In the genomic region with DNA sequence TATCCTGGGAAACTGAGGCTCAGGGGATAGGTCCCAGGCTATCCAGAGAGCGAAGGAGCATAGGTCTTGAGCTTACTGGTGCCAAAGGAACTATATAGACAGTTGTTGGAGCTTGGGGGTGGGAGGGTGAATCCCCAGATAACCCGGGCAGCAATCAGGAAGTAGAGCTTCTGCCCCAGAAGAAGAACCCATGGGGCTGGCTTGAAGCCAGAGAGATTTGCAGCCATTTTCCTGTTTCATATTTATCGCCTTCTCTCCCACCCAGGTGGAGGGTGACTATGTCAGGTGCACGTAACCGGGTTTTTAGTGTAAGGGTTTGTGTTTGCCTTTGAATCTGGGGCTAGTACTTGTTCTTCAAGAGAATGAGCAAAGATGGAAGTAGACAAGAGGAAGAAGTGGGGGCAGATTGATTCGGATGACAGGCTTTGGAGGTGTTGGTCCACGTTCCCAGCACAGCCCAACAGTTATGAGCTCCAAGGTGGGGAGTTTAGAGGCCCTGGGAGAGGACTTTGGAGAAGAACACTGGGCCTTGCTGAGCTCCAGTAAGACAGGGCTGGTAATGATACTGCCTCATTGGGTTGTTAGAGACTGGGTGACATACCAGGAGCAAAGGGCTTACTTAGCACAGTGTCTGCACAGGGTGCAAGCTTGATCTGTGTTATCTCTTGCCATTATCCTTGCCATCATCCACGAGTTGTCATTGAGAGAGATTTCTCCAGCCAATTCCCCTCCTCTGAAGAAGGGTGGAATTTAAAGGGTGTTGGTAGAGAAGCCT, we compare ENCODE assay signal across 10 cellular contexts.
A peak's percentile ranks its signal among the peaks of the same experiment; 100 is the strongest.
DNase-seq lines count a peak whose midpoint lies in the region; ATAC-seq, FAIRE-seq and TF ChIP-seq lines count a peak whose summit lies in the region.
"Had no signal": no experiment of that assay in that cellular context is flagged by ENCODE, and none has a peak within 500 bp of the region (broad histone marks: within the 10 kb centered on the region; RNA-seq: fewer than 3 reads in every experiment).

No MANE protein-coding gene starts in this region.

- no peaks in the 10 kb centered on the region for H3K27me3 Mint-ChIP-seq in T-helper 1 cell treated with Interleukin-12 subunit alpha and Interleukin-12 subunit beta and Interleukin-4 antibody, amounts not matched to agents 30 μg/mL and 1 μg/mL, for 36 hours (ENCODE audit: low read depth)

- DNase-seq in CD1c-positive myeloid dendritic cell (ENCODE audit: extremely low spot score) (peak; percentile 70), GM18507 (ENCODE audit: extremely low spot score, insufficient read length, low read depth) (no peak), GM10248 (ENCODE audit: extremely low spot score) (no peak)
- DNase-seq: NCI-H2227 treated with DMSO at 0.1 percent for 48 hours had no signal

- H3K27ac Mint-ChIP-seq in T-helper 1 cell treated with Interleukin-12 subunit alpha and Interleukin-12 subunit beta and Interleukin-4 antibody, amounts not matched to agents 30 μg/mL and 1 μg/mL, for 36 hours: peak overlapping the region; percentile 97
- H3K27ac Mint-ChIP-seq: neural progenitor cell had no signal

- CTCF ChIA-PET in GM10248 (lab: Yijun Ruan, JAX): interaction anchor here (0.7 to 3.6 kb wide), 12 partner anchors 7 to 356 kb away, joined by 3 to 20 read pairs (median 8); no protein-coding TSS in a partner anchor

- H3K27me3 ChIP-seq in layer of hippocampus (ENCODE audit: control insufficient read depth, insufficient read depth, low read length): no peaks in the 10 kb centered on the region
- H3K27me3 ChIP-seq: neural progenitor cell had no signal

- no peak for TF ChIP-seq CTCF in GM10248 (IDR thresholded peaks at IDR 0.05; ENCODE audit: control extremely low read depth, extremely low read depth, low read depth, missing control alignments)

- POLR2A ChIA-PET in GM10248 (lab: Yijun Ruan, JAX): no interaction called here

- peak; percentile 66 for FAIRE-seq in GM18507 (lab: Jason Lieb, UNC)

- H3K4me3 Mint-ChIP-seq in T-helper 1 cell treated with Interleukin-12 subunit alpha and Interleukin-12 subunit beta and Interleukin-4 antibody, amounts not matched to agents 30 μg/mL and 1 μg/mL, for 36 hours: peak overlapping the region; percentile 78
- H3K4me3 Mint-ChIP-seq: neural progenitor cell had no signal

- ATAC-seq in GM18909 (IDR thresholded peaks at IDR 0.05; ENCODE audit: poor library complexity, unreplicated experiment) (no peak), GM18907 (IDR thresholded peaks at IDR 0.05; ENCODE audit: unreplicated experiment) (no peak), GM21529 (IDR thresholded peaks at IDR 0.05; ENCODE audit: unreplicated experiment) (no peak)

- peak overlapping the region; percentile 43 for H3K27ac ChIP-seq in layer of hippocampus (ENCODE audit: low read depth, low read length)
- H3K27ac ChIP-seq: neural progenitor cell had no signal

- peaks cover 64% of the 10 kb centered on the region for H3K4me1 Mint-ChIP-seq in T-helper 1 cell treated with Interleukin-12 subunit alpha and Interleukin-12 subunit beta and Interleukin-4 antibody, amounts not matched to agents 30 μg/mL and 1 μg/mL, for 36 hours (ENCODE audit: low read depth)

- H3K36me3 Mint-ChIP-seq in T-helper 1 cell treated with Interleukin-12 subunit alpha and Interleukin-12 subunit beta and Interleukin-4 antibody, amounts not matched to agents 30 μg/mL and 1 μg/mL, for 36 hours (ENCODE audit: low read depth): peaks cover 27% of the 10 kb centered on the region

- H3K9me3 Mint-ChIP-seq in T-helper 1 cell treated with Interleukin-12 subunit alpha and Interleukin-12 subunit beta and Interleukin-4 antibody, amounts not matched to agents 30 μg/mL and 1 μg/mL, for 36 hours: peaks cover 6% of the 10 kb centered on the region
